Comparison of ENCODE assay signal across 2 cellular contexts in genomic region chr20:34096699-34097420, GRCh38.
TF ChIP-seq lines count a peak whose summit lies in the region.

No MANE protein-coding gene starts in this region.

TF ChIP-seq in IMR-90, 13 proteins besides CTCF, POLR2A, EP300 and RAD21 (continued from another document):
- TF ChIP-seq CEBPB (IDR thresholded peaks at IDR 0.05; ENCODE audit: low read depth, low read length), result peak; percentile 75

TF ChIP-seq in HEK293T, 16 proteins besides CTCF, POLR2A, EP300 and RAD21 (continued from another document):
- TF ChIP-seq, protein P1, sequence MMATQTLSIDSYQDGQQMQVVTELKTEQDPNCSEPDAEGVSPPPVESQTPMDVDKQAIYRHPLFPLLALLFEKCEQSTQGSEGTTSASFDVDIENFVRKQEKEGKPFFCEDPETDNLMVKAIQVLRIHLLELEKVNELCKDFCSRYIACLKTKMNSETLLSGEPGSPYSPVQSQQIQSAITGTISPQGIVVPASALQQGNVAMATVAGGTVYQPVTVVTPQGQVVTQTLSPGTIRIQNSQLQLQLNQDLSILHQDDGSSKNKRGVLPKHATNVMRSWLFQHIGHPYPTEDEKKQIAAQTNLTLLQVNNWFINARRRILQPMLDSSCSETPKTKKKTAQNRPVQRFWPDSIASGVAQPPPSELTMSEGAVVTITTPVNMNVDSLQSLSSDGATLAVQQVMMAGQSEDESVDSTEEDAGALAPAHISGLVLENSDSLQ (IDR thresholded peaks at IDR 0.05), result no peak
- TF ChIP-seq ARNT (IDR thresholded peaks at IDR 0.05), result no peak
- TF ChIP-seq L3MBTL2 (conservative IDR thresholded peaks at IDR 0.05), result no peak
- no peak for TF ChIP-seq TARDBP (IDR thresholded peaks at IDR 0.05)
- TF ChIP-seq HDGF (IDR thresholded peaks at IDR 0.05; ENCODE audit: borderline replicate concordance), result no peak
- no peak for TF ChIP-seq SP1 (IDR thresholded peaks at IDR 0.05)
- TF ChIP-seq FOXM1 (IDR thresholded peaks at IDR 0.05; ENCODE audit: borderline replicate concordance), result no peak
- no peak for TF ChIP-seq FOXA1 (IDR thresholded peaks at IDR 0.05)
- no peak for TF ChIP-seq NFRKB (IDR thresholded peaks at IDR 0.05)
- no peak for TF ChIP-seq LEF1 (IDR thresholded peaks at IDR 0.05; ENCODE audit: borderline replicate concordance)
- TF ChIP-seq ZNF384 (IDR thresholded peaks at IDR 0.05), result no peak
- TF ChIP-seq ELF4 (IDR thresholded peaks at IDR 0.05), result no peak
- TF ChIP-seq BHLHE40 (IDR thresholded peaks at IDR 0.05; ENCODE audit: borderline replicate concordance), result no peak
- TF ChIP-seq CTBP1 (IDR thresholded peaks at IDR 0.05; ENCODE audit: borderline replicate concordance), result no peak
